8 cellular contexts compared by ENCODE assay signal in genomic region chr7:55887786-55888185, GRCh38. TPM values are rescaled to one million over a fixed set of nuclear protein-coding genes. Genes with fewer than 3 reads are reported as not detected.
DNase-seq lines count a peak whose midpoint lies in the region; ATAC-seq and TF ChIP-seq lines count a peak whose summit lies in the region.

No MANE protein-coding gene starts in this region.

- H2AFZ ChIP-seq in parathyroid adenoma, result peak overlapping the region; percentile 69

- TF ChIP-seq EP300 in esophagus muscularis mucosa (IDR thresholded peaks at IDR 0.05), result no peak

- peak overlapping the region; percentile 52 to 79 (median 62) for H3K4me3 ChIP-seq in esophagus muscularis mucosa
- peak overlapping the region; percentile 49 for H3K4me3 ChIP-seq in parathyroid adenoma (ENCODE audit: low read depth, low read length)

- H3K79me2 ChIP-seq in parathyroid adenoma, result no peaks in the 10 kb centered on the region

- H3K4me2 ChIP-seq in parathyroid adenoma (ENCODE audit: low read length), result peak overlapping the region; percentile 73

- TF ChIP-seq CTCF in esophagus muscularis mucosa (IDR thresholded peaks at IDR 0.05) (no peak), parathyroid adenoma (IDR thresholded peaks at IDR 0.05) (no peak)

- H3K27ac ChIP-seq in esophagus muscularis mucosa (replicated peaks in 1 of 4) (peak overlapping the region; percentile 65 to 72 (median 70)), parathyroid adenoma (peak overlapping the region; percentile 53)

- no peak for TF ChIP-seq POLR2A in esophagus muscularis mucosa (IDR thresholded peaks at IDR 0.05; ENCODE audit: low read depth)

- H3K27me3 ChIP-seq in esophagus muscularis mucosa (no peaks in the 10 kb centered on the region), parathyroid adenoma (ENCODE audit: control insufficient read depth, insufficient read depth, low read length) (no peaks in the 10 kb centered on the region)

- H3K9me3 ChIP-seq in esophagus muscularis mucosa (no peaks in the 10 kb centered on the region), parathyroid adenoma (ENCODE audit: control insufficient read depth, low read length) (no peaks in the 10 kb centered on the region)

- intact Hi-C loops in esophagus muscularis mucosa (cut with DNase I), result loop anchor here (5.0 to 10.0 kb wide), 2 partner anchors 75 to 187 kb away; partner anchors contain the start of gene NIPSNAP2

- H3K4me1 ChIP-seq in esophagus muscularis mucosa (peaks cover 3 to 12% (median 8%) of the 10 kb centered on the region in 4 donors), parathyroid adenoma (no peaks in the 10 kb centered on the region)

- no peak overlapping the region for H3K9ac ChIP-seq in parathyroid adenoma

- DNase-seq in AG08396 (ENCODE audit: low spot score), result peak; percentile 21
- peak; percentile 14 for DNase-seq in SK-N-DZ (ENCODE audit: low spot score)
- DNase-seq in esophagus muscularis mucosa (ENCODE audit: extremely low spot score), result no peak
- no peak for DNase-seq in NCI-H128 (lab: John Stamatoyannopoulos, UW; ENCODE audit: unreplicated experiment)
- DNase-seq in effector CD4-positive, alpha-beta T cell, result no peak

- peak; percentile 6 for ATAC-seq in GM21423 (IDR thresholded peaks at IDR 0.05; ENCODE audit: unreplicated experiment)
- no peak for ATAC-seq in HG02623 (IDR thresholded peaks at IDR 0.05; ENCODE audit: unreplicated experiment)

- H3K36me3 ChIP-seq in esophagus muscularis mucosa (no peaks in the 10 kb centered on the region), parathyroid adenoma (ENCODE audit: control insufficient read depth, insufficient read depth, low read length) (no peaks in the 10 kb centered on the region)

- under 1% methylated on average over 13 of the region's 45 CpGs for WGBS in esophagus muscularis mucosa

RNA-seq across cellular contexts. Expression of gene ZNF713, which starts 0.5 kb away (rescaled TPM):
- polyA plus RNA-seq in SK-N-DZ (2014; cell fraction: cytosol; rRNA removed), result 2.4 and 3.4 TPM in 2 replicates
- polyA plus RNA-seq in SK-N-DZ (2014; cell fraction: nucleus; rRNA removed), result 4.3 and 6.0 TPM in 2 replicates
- total RNA-seq in esophagus muscularis mucosa, result 1 to 10 TPM; 1.9 to 3.6 (median 3.1) TPM

RNA-seq across cellular contexts. Expression of gene SEPTIN14, which starts 25.2 kb away (rescaled TPM):
- polyA plus RNA-seq in SK-N-DZ (2014; cell fraction: cytosol; rRNA removed), result not detected in 2 replicates
- polyA plus RNA-seq in SK-N-DZ (2014; cell fraction: nucleus; rRNA removed), result 0.08 and 0.18 TPM in 2 replicates
- not detected for total RNA-seq in esophagus muscularis mucosa

Comparison
In these comparisons a context has a peak if more than half of its experiments do, and no peak if none do; other contexts are left out.
1. DNase-seq: peak in AG08396 (single experiment) and SK-N-DZ (single experiment); none in esophagus muscularis mucosa (single experiment), NCI-H128 (single experiment) and effector CD4-positive, alpha-beta T cell (single experiment).